8 cellular contexts compared by ENCODE assay signal in genomic region chrX:3638280-3638873, GRCh38.
DNase-seq lines count a peak whose midpoint lies in the region; ATAC-seq lines count a peak whose summit lies in the region.

No MANE protein-coding gene starts in this region.

- peak; percentile 67 for ATAC-seq in HG02840 (IDR thresholded peaks at IDR 0.05; ENCODE audit: low FRiP score, unreplicated experiment)
- no peak for ATAC-seq in HG02798 (IDR thresholded peaks at IDR 0.05; ENCODE audit: poor library complexity, unreplicated experiment)

- DNase-seq in SIG-M5 treated with dmso at 0.1 percent for 504 hours (lab: John Stamatoyannopoulos, UW; ENCODE audit: unreplicated experiment) = peak; percentile 24
- DNase-seq in SIG-M5 (lab: John Stamatoyannopoulos, UW) = no peak
- peak; percentile 58 for DNase-seq in OCI-M1 (lab: John Stamatoyannopoulos, UW)
- DNase-seq in amniotic stem cell (lab: John Stamatoyannopoulos, UW) = peak; percentile 22
- DNase-seq in iPS-NIHi11 (ENCODE audit: low spot score) = peak; percentile 53
- peak; percentile 5 to 44 for DNase-seq in stimulated activated CD4-positive, alpha-beta T cell treated with anti-CD3 and anti-CD28 coated beads, Interleukin-2, amount 100 ng/mL, for 48 hours
